Comparison of ENCODE assay signal across 17 cellular contexts in the genomic region with DNA sequence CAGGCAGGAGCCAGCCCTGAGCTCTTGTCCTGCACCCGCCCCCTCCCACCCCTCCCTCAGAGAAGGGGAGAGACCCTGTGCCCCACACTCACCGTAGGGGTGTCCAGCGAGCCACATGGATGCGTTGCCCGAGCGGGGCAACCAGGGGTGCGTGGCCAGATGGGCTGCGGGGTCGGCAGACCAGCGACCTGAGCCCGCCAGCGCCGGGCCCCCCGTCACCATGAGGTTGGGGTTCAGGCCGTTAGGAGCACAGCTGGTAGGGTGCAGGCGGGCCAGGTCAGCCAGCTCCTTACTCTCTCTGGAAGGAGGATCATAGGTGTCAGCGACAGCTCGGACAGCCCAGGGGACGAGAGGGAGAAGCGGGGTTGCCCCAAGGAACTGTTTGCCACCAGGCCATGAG. TPM values are rescaled to one million over a fixed set of nuclear protein-coding genes. Genes with fewer than 3 reads are reported as not detected.
DNase-seq lines count a peak whose midpoint lies in the region; ATAC-seq and TF ChIP-seq lines count a peak whose summit lies in the region.
"Had no signal": no experiment of that assay in that cellular context is flagged by ENCODE, and none has a peak within 500 bp of the region (broad histone marks: within the 10 kb centered on the region; RNA-seq: fewer than 3 reads in every experiment).

No MANE protein-coding gene starts in this region.

- H3K4me1 Mint-ChIP-seq in stimulated activated naive CD8-positive, alpha-beta T cell treated with anti-CD3 and anti-CD28 coated beads, Interleukin-15, amount 100 ng/mL, for 72 hours: peaks cover 17% of the 10 kb centered on the region
- H3K4me1 Mint-ChIP-seq in progenitor cell of endocrine pancreas (ENCODE audit: low read depth) (peaks cover 6% of the 10 kb centered on the region), MCF 10A (ENCODE audit: insufficient read depth, unreplicated experiment) (peaks cover 7% of the 10 kb centered on the region)

- H3K27ac ChIP-seq in gastroesophageal sphincter: peak overlapping the region in 3 of 4 donors; percentile 41 to 62 (median 56)
- no peak overlapping the region for H3K27ac ChIP-seq in osteoblast (ENCODE audit: low read depth, low read length)
- H3K27ac ChIP-seq: BLaER1, GM23248, HL-60 had no signal

- H2AFZ ChIP-seq in osteoblast (ENCODE audit: low read length): no peak overlapping the region
- H2AFZ ChIP-seq: GM23248 had no signal

- no peaks in the 10 kb centered on the region for H3K9me3 Mint-ChIP-seq in stimulated activated naive CD8-positive, alpha-beta T cell treated with anti-CD3 and anti-CD28 coated beads, Interleukin-15, amount 100 ng/mL, for 72 hours
- H3K9me3 Mint-ChIP-seq in progenitor cell of endocrine pancreas (ENCODE audit: low read depth) (no peaks in the 10 kb centered on the region), MCF 10A (ENCODE audit: unreplicated experiment) (no peaks in the 10 kb centered on the region)
- H3K9me3 Mint-ChIP-seq: CD14-positive monocyte; CD4-positive, alpha-beta memory T cell had no signal

- CTCF ChIA-PET in MCF 10A (lab: Yijun Ruan, JAX): interaction anchor here (0.6 kb wide), 1 partner anchor 181 kb away, joined by 3 read pairs; no protein-coding TSS in a partner anchor

- TF ChIP-seq CTCF in gastroesophageal sphincter (IDR thresholded peaks at IDR 0.05) (no peak), osteoblast (IDR thresholded peaks at IDR 0.05; ENCODE audit: extremely low read depth, low read depth, low read length) (no peak), progenitor cell of endocrine pancreas (IDR thresholded peaks at IDR 0.05; ENCODE audit: unreplicated experiment) (no peak), MCF 10A (IDR thresholded peaks at IDR 0.05; ENCODE audit: unreplicated experiment) (no peak)

- ATAC-seq in stimulated activated naive CD8-positive, alpha-beta T cell treated with anti-CD3 and anti-CD28 coated beads, Interleukin-15, amount 100 ng/mL, for 72 hours: peak; percentile 7
- no peak for ATAC-seq in stimulated activated naive CD8-positive, alpha-beta T cell treated with anti-CD3 and anti-CD28 coated beads, Interleukin-15, Interleukin-2, amounts not matched to agents 100 U/mL and 50 U/mL, for 24 hours
- no peak for ATAC-seq in gastroesophageal sphincter
- no peak for ATAC-seq in HG02840 (IDR thresholded peaks at IDR 0.05; ENCODE audit: low FRiP score, unreplicated experiment)

- H3K36me3 Mint-ChIP-seq in progenitor cell of endocrine pancreas (ENCODE audit: insufficient read depth) (peaks cover 9% of the 10 kb centered on the region), MCF 10A (ENCODE audit: insufficient read depth, unreplicated experiment) (peaks cover 48% of the 10 kb centered on the region)

- H3K27me3 Mint-ChIP-seq in stimulated activated naive CD8-positive, alpha-beta T cell treated with anti-CD3 and anti-CD28 coated beads, Interleukin-15, amount 100 ng/mL, for 72 hours: no peaks in the 10 kb centered on the region
- no peaks in the 10 kb centered on the region for H3K27me3 Mint-ChIP-seq in progenitor cell of endocrine pancreas
- H3K27me3 Mint-ChIP-seq in MCF 10A (ENCODE audit: insufficient read depth, unreplicated experiment): no peaks in the 10 kb centered on the region
- H3K27me3 Mint-ChIP-seq: CD4-positive, alpha-beta memory T cell had no signal

- H3K79me2 ChIP-seq in osteoblast (ENCODE audit: insufficient read depth, low read length): peaks cover 92% of the 10 kb centered on the region

- TF ChIP-seq EP300 in gastroesophageal sphincter (IDR thresholded peaks at IDR 0.05): no peak

- H3K36me3 ChIP-seq in gastroesophageal sphincter (peaks cover 0 to 58% of the 10 kb centered on the region in 2 donors), osteoblast (ENCODE audit: insufficient read depth, low read length) (peaks cover 33% of the 10 kb centered on the region)

- H4K20me1 ChIP-seq in osteoblast (ENCODE audit: insufficient read depth, low read length): peaks cover 64% of the 10 kb centered on the region

- H3K27me3 ChIP-seq in gastroesophageal sphincter (no peaks in the 10 kb centered on the region), osteoblast (ENCODE audit: insufficient read depth, low read length) (no peaks in the 10 kb centered on the region)
- H3K27me3 ChIP-seq: BLaER1 had no signal

- BruUV-seq in MCF 10A (replicated peaks; lab: Mats Ljungman, UMichigan): no TSS peak

- no peak overlapping the region for H3K27ac Mint-ChIP-seq in stimulated activated naive CD8-positive, alpha-beta T cell treated with anti-CD3 and anti-CD28 coated beads, Interleukin-15, amount 100 ng/mL, for 72 hours
- H3K27ac Mint-ChIP-seq in progenitor cell of endocrine pancreas: no peak overlapping the region
- no peak overlapping the region for H3K27ac Mint-ChIP-seq in MCF 10A (ENCODE audit: low read depth, unreplicated experiment)

- H3K4me3 ChIP-seq in gastroesophageal sphincter: no peak overlapping the region
- no peak overlapping the region for H3K4me3 ChIP-seq in osteoblast (ENCODE audit: insufficient read depth, low read length)
- H3K4me3 ChIP-seq: BLaER1, GM23248, HAP-1 had no signal

- no peak for DNase-seq in stimulated activated naive CD8-positive, alpha-beta T cell treated with anti-CD3 and anti-CD28 coated beads, Interleukin-15, amount 100 ng/mL, for 72 hours
- DNase-seq in stimulated activated naive CD8-positive, alpha-beta T cell treated with anti-CD3 and anti-CD28 coated beads, Interleukin-15, Interleukin-2, amounts not matched to agents 100 U/mL and 50 U/mL, for 24 hours: no peak
- DNase-seq in osteoblast (ENCODE audit: insufficient read length, low spot score, missing footprints): peak; percentile 48
- no peak for DNase-seq in progenitor cell of endocrine pancreas (ENCODE audit: low spot score, unreplicated experiment)
- no peak for DNase-seq in MCF 10A (ENCODE audit: unreplicated experiment)
- DNase-seq: 8988T, DMS153, DMS79, GDM1, GM23248 had no signal

- 80% methylated on average over 1 of the region's 20 CpGs; no CpG with 5 or more reads in 1 of the 2 donors for WGBS in gastroesophageal sphincter (ENCODE audit: low coverage in 1 of 2), 2 donors

- H3K9me3 ChIP-seq in gastroesophageal sphincter (no peaks in the 10 kb centered on the region), osteoblast (ENCODE audit: low read depth, low read length) (no peaks in the 10 kb centered on the region)
- H3K9me3 ChIP-seq: BLaER1, HAP-1 had no signal

- POLR2A ChIA-PET in MCF 10A (lab: Yijun Ruan, JAX): no interaction called here

- H3K4me1 ChIP-seq in gastroesophageal sphincter: peaks cover 4 to 87% (median 28%) of the 10 kb centered on the region in 3 donors
- peaks cover 4% of the 10 kb centered on the region for H3K4me1 ChIP-seq in osteoblast (ENCODE audit: insufficient read depth, low read length)
- H3K4me1 ChIP-seq: HAP-1 had no signal

- H3K4me2 ChIP-seq in osteoblast (ENCODE audit: insufficient read depth, low read length): no peak overlapping the region
- H3K4me2 ChIP-seq: BLaER1 had no signal

- no peak overlapping the region for H3K4me3 Mint-ChIP-seq in stimulated activated naive CD8-positive, alpha-beta T cell treated with anti-CD3 and anti-CD28 coated beads, Interleukin-15, amount 100 ng/mL, for 72 hours
- H3K4me3 Mint-ChIP-seq in progenitor cell of endocrine pancreas (ENCODE audit: low read depth) (no peak overlapping the region), MCF 10A (ENCODE audit: unreplicated experiment) (no peak overlapping the region)
- H3K4me3 Mint-ChIP-seq: CD14-positive monocyte had no signal

- intact Hi-C loops in MCF 10A (cut with micrococcal nuclease): no loop called here

- no peak for TF ChIP-seq POLR2A in gastroesophageal sphincter (IDR thresholded peaks at IDR 0.05)

RNA-seq across cellular contexts. Expression of gene TNRC18, which starts 46.4 kb away (rescaled TPM):
- total RNA-seq in gastroesophageal sphincter (100 to 1,000 TPM in 3 of 4 donors, 10 to 100 TPM in 1; 87.6 to 218 (median 124) TPM), osteoblast (61.3 and 83.6 TPM in 2 replicates), progenitor cell of endocrine pancreas (190 and 197 TPM in 2 replicates), MCF 10A (2022) (120 and 132 TPM in 2 replicates)
